In the genomic region with DNA sequence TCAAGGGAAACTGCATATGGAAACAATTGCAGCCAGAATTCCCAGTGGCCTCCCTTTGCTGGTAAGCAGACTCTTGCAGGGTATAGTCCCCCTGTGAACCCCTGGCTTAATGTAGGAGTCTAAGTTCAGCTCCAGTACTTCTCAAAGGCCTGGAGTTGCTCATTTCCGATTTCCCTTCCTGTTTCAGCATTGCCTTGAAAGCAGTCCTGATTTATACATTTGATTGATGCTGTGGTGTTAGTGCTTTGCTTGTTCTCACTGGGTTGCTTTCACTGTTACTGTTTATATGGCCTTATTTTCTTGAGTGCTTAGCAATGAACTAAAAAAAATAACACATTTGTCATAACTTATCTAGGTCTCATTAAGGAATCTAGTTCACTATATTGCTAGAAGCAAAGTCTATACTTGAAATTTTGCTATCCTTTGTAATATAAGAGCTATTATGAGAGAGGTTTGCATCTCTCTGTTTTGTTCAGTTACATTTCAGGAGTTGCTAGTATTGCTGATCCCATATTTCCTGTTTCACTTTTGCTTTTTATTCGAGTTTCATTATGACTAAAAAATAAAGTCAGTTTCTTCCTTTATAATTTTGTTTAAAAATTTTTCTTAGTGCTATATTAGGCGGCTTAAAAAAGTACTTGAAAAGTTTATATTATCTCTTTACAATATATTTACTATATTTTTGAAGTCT, we compare ENCODE assay signal across 11 cellular contexts.
DNase-seq lines count a peak whose midpoint lies in the region; ATAC-seq, FAIRE-seq and TF ChIP-seq lines count a peak whose summit lies in the region.
"Had no signal": no experiment of that assay in that cellular context is flagged by ENCODE, and none has a peak within 500 bp of the region (broad histone marks: within the 10 kb centered on the region; RNA-seq: fewer than 3 reads in every experiment).

No MANE protein-coding gene starts in this region.

- no peaks in the 10 kb centered on the region for H3K9me3 Mint-ChIP-seq in activated T-helper 2 cell treated with anti-CD3 and anti-CD28 coated beads, Interferon-gamma antibody, Interleukin-2, Interleukin-4, amounts not matched to agents 10 μg/mL and 5 μg/mL and 100 μg/mL, durations not matched to agents 14 hours and 24 hours and 36 hours

- no peak for TF ChIP-seq POLR2A in GM12891 (IDR thresholded peaks at IDR 0.05; ENCODE audit: low read depth, low read length)

- DNase-seq in GM12891 (ENCODE audit: insufficient read length, low spot score) (no peak), NCI-H2171 (lab: John Stamatoyannopoulos, UW) (no peak), amygdala (lab: John Stamatoyannopoulos, UW) (no peak), posterior vena cava (ENCODE audit: low spot score) (no peak)
- DNase-seq in activated T-helper 2 cell treated with anti-CD3 and anti-CD28 coated beads, Interferon-gamma antibody, Interleukin-2, Interleukin-4, amounts not matched to agents 10 μg/mL and 5 μg/mL and 100 μg/mL, durations not matched to agents 14 hours and 24 hours and 36 hours (ENCODE audit: low spot score): no peak
- DNase-seq: NCI-H526 treated with DMSO at 0.1 percent for 48 hours had no signal

- peak; percentile 55 for FAIRE-seq in GM12891 (lab: Jason Lieb, UNC)

- ATAC-seq in GM19438 (IDR thresholded peaks at IDR 0.05; ENCODE audit: low read depth, unreplicated experiment) (peak; percentile 69), HG03064 (IDR thresholded peaks at IDR 0.05; ENCODE audit: low read depth, unreplicated experiment) (peak; percentile 69), HG03521 (IDR thresholded peaks at IDR 0.05; ENCODE audit: unreplicated experiment) (no peak)

- peak overlapping the region; percentile 77 for H3K27ac Mint-ChIP-seq in activated T-helper 2 cell treated with anti-CD3 and anti-CD28 coated beads, Interferon-gamma antibody, Interleukin-2, Interleukin-4, amounts not matched to agents 10 μg/mL and 5 μg/mL and 100 μg/mL, durations not matched to agents 14 hours and 24 hours and 36 hours
- H3K27ac Mint-ChIP-seq: brain had no signal

- no peaks in the 10 kb centered on the region for H3K36me3 Mint-ChIP-seq in activated T-helper 2 cell treated with anti-CD3 and anti-CD28 coated beads, Interferon-gamma antibody, Interleukin-2, Interleukin-4, amounts not matched to agents 10 μg/mL and 5 μg/mL and 100 μg/mL, durations not matched to agents 14 hours and 24 hours and 36 hours (ENCODE audit: low read depth)
- H3K36me3 Mint-ChIP-seq: brain had no signal

- H3K4me1 Mint-ChIP-seq in activated T-helper 2 cell treated with anti-CD3 and anti-CD28 coated beads, Interferon-gamma antibody, Interleukin-2, Interleukin-4, amounts not matched to agents 10 μg/mL and 5 μg/mL and 100 μg/mL, durations not matched to agents 14 hours and 24 hours and 36 hours (ENCODE audit: low read depth): peaks cover 23% of the 10 kb centered on the region

- intact Hi-C loops in activated T-helper 2 cell treated with anti-CD3 and anti-CD28 coated beads, Interferon-gamma antibody, Interleukin-2, Interleukin-4, amounts not matched to agents 10 μg/mL and 5 μg/mL and 100 μg/mL, durations not matched to agents 14 hours and 24 hours and 36 hours (cut with micrococcal nuclease): loop anchor here (10.0 kb wide), 1 partner anchor 827 kb away; no protein-coding TSS in a partner anchor
- intact Hi-C loops in posterior vena cava (cut with DNase I): no loop called here

- H3K27me3 Mint-ChIP-seq in activated T-helper 2 cell treated with anti-CD3 and anti-CD28 coated beads, Interferon-gamma antibody, Interleukin-2, Interleukin-4, amounts not matched to agents 10 μg/mL and 5 μg/mL and 100 μg/mL, durations not matched to agents 14 hours and 24 hours and 36 hours (ENCODE audit: low read depth): peaks cover 22% of the 10 kb centered on the region

- peak overlapping the region; percentile 50 for H3K4me3 Mint-ChIP-seq in activated T-helper 2 cell treated with anti-CD3 and anti-CD28 coated beads, Interferon-gamma antibody, Interleukin-2, Interleukin-4, amounts not matched to agents 10 μg/mL and 5 μg/mL and 100 μg/mL, durations not matched to agents 14 hours and 24 hours and 36 hours (ENCODE audit: low read depth)
- H3K4me3 Mint-ChIP-seq: brain, nephron had no signal

TF ChIP-seq in GM12891, 5 proteins besides CTCF, POLR2A, EP300 and RAD21:
- TF ChIP-seq PAX5 (IDR thresholded peaks at IDR 0.05; ENCODE audit: insufficient read depth, low read length, severe bottlenecking) (no peak), TAF1 (IDR thresholded peaks at IDR 0.05; ENCODE audit: low read depth, low read length) (no peak), SPI1 (IDR thresholded peaks at IDR 0.05; ENCODE audit: low read depth, low read length) (0 out of 2 replicates have a peak, but pooled peaks have one; percentile 7)
